8 cellular contexts compared by ENCODE assay signal in the genomic region with DNA sequence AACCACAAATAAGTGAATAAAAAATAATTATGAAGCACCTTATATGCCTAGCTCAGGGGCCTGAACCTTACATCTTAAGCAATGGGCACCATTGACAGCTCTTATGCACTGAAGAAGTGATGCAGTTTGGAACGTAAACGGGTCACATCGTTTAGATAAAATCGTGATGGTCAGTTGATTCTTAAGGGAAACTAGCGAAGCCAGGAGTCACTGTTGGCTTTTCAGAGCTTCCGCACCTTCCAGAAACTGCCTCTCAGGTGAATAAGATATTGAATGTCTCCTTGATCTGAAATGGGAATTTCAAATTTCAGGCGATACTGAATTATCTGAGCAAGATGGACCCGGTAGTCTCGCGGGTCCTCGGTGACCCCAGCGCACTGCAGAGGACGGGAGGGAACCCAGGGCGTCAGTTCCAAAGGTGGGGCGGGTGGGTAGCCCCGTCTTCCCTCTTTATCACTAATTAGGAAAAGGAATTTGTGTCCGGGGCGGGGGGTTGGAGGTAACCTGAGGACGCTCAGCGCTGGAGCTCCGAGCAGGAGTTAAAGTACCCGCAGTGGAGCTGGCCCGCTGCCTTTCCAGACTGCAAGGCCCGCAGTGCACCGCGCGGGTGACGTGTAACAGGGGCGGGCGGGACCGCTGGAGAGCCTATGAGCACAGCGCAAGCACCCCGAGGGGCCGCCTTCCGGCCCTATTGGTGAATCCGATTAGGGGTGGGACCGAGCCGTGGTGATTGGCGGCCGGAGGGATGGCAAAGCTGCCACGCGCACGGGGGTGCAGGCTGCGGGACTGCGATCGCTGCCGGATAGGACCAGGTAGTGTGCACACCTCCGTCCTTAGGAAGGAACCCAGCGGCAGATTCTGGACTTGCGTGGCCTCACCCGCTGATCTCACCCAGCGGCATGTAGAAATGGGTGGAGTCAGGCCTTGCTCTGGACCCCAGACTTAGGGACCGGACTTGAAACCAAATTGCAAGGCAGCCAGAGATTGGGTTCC. TPM values are rescaled to one million over a fixed set of nuclear protein-coding genes. Genes with fewer than 3 reads are reported as not detected.
DNase-seq lines count a peak whose midpoint lies in the region; ATAC-seq, FAIRE-seq and TF ChIP-seq lines count a peak whose summit lies in the region.

No MANE protein-coding gene starts in this region.

- peak; percentile 98 for FAIRE-seq in endothelial cell of umbilical vein (lab: Jason Lieb, UNC)

- H3K4me2 ChIP-seq in OCI-LY1 (ENCODE audit: low read length) (peak overlapping the region; percentile 88), endothelial cell of umbilical vein (ENCODE audit: insufficient read depth, low read length) (peak overlapping the region; percentile 83)

- H3K27ac ChIP-seq in HUES64 (ENCODE audit: low read depth, low read length) (peak overlapping the region; percentile 25; the same call in 1 of the 2 replicates), OCI-LY1 (ENCODE audit: low read depth, low read length, poor library complexity, severe bottlenecking) (no peak overlapping the region), endothelial cell of umbilical vein (ENCODE audit: insufficient read depth, low read depth, low read length) (peak overlapping the region; percentile 56)

- no peaks in the 10 kb centered on the region for H3K9me1 ChIP-seq in endothelial cell of umbilical vein (replicated peaks; ENCODE audit: control insufficient read depth, extremely low read depth, insufficient read depth, low read length)

- POLR2A ChIA-PET in endothelial cell of umbilical vein (lab: Charles Lee): interaction anchor here (0.5 to 1.2 kb wide), 4 partner anchors 20 to 205 kb away, joined by 3 to 15 read pairs (median 3); a partner anchor contains a TSS

- H3K79me2 ChIP-seq in OCI-LY1 (ENCODE audit: insufficient read depth, low read length) (no peaks in the 10 kb centered on the region), endothelial cell of umbilical vein (ENCODE audit: control insufficient read depth, insufficient read depth, low read length) (no peaks in the 10 kb centered on the region)

- peak overlapping the region; percentile 62 for H2AFZ ChIP-seq in OCI-LY1 (ENCODE audit: low read length)
- peak overlapping the region; percentile 99 for H2AFZ ChIP-seq in endothelial cell of umbilical vein (ENCODE audit: low read depth, low read length)

- peak; percentile 79 for TF ChIP-seq POLR2A in endothelial cell of umbilical vein (IDR thresholded peaks at IDR 0.05; ENCODE audit: low read depth, low read length)

- no peaks in the 10 kb centered on the region for H3K36me3 ChIP-seq in HUES64 (ENCODE audit: insufficient read depth, low read length)
- no peaks in the 10 kb centered on the region for H3K36me3 ChIP-seq in OCI-LY1 (ENCODE audit: insufficient read depth, low read length)
- no peaks in the 10 kb centered on the region for H3K36me3 ChIP-seq in endothelial cell of umbilical vein (ENCODE audit: control insufficient read depth in 2 of 2, extremely low read depth in 1 of 2, insufficient read depth in 2 of 2, low read length in 2 of 2)

- H3K9me3 ChIP-seq in HUES64 (ENCODE audit: insufficient read depth, low read depth, low read length) (no peaks in the 10 kb centered on the region), OCI-LY1 (ENCODE audit: low read length) (no peaks in the 10 kb centered on the region), endothelial cell of umbilical vein (replicated peaks; ENCODE audit: control insufficient read depth, insufficient read depth, low read length) (no peaks in the 10 kb centered on the region)

- H3K9me2 ChIP-seq in OCI-LY1 (ENCODE audit: low read depth, low read length): no peaks in the 10 kb centered on the region

- H3F3A ChIP-seq in OCI-LY1 (ENCODE audit: insufficient read depth, low read length): no peaks in the 10 kb centered on the region

- DNase-seq in D341Med (ENCODE audit: low spot score) (peak; percentile 97), endothelial cell of umbilical vein (ENCODE audit: low read depth, low spot score) (peak; percentile 94), midbrain (lab: John Stamatoyannopoulos, UW) (peak; percentile 98)
- peak; percentile 97 for DNase-seq in activated CD8-positive, alpha-beta memory T cell treated with anti-CD3 and anti-CD28 coated beads, Interleukin-2, amount 50 U/mL, for 48 hours
- DNase-seq in stimulated activated CD8-positive, alpha-beta memory T cell treated with anti-CD3 and anti-CD28 coated beads, Interleukin-15, amount 100 ng/mL, for 4 hours (ENCODE audit: low read depth in 2 of 2): peak; percentile 84 to 90

- H3K4me1 ChIP-seq in HUES64 (ENCODE audit: insufficient read depth, low read length): peaks cover 16% of the 10 kb centered on the region
- peaks cover 13% of the 10 kb centered on the region for H3K4me1 ChIP-seq in OCI-LY1 (ENCODE audit: insufficient read depth, low read length, severe bottlenecking)
- H3K4me1 ChIP-seq in endothelial cell of umbilical vein (ENCODE audit: control insufficient read depth, extremely low read depth, insufficient read depth, low read length): peaks cover 7% of the 10 kb centered on the region

- H4K20me1 ChIP-seq in OCI-LY1 (ENCODE audit: insufficient read depth, low read length): no peaks in the 10 kb centered on the region
- H4K20me1 ChIP-seq in endothelial cell of umbilical vein (replicated peaks; ENCODE audit: control insufficient read depth, extremely low read depth, insufficient read depth, low read length): no peaks in the 10 kb centered on the region

- dilution Hi-C loops in endothelial cell of umbilical vein (cut with MboI; ENCODE audit: extremely low pct_ligation_motif_present, low sequenced_read_pairs): no loop called here

- BruUV-seq in endothelial cell of umbilical vein (replicated peaks; lab: Mats Ljungman, UMichigan): TSS peak; percentile 85

- H3K9ac ChIP-seq in HUES64 (ENCODE audit: low read depth, low read length): peak overlapping the region; percentile 74
- H3K9ac ChIP-seq in OCI-LY1 (ENCODE audit: low read length): peak overlapping the region; percentile 60
- peak overlapping the region; percentile 62 for H3K9ac ChIP-seq in endothelial cell of umbilical vein (replicated peaks; ENCODE audit: extremely low read depth, insufficient read depth, low read length)

- H3K27me3 ChIP-seq in HUES64 (ENCODE audit: insufficient read depth, low read length) (no peaks in the 10 kb centered on the region), OCI-LY1 (ENCODE audit: insufficient read depth, low read length) (no peaks in the 10 kb centered on the region), endothelial cell of umbilical vein (ENCODE audit: control insufficient read depth in 2 of 2, insufficient read depth in 2 of 2, low read length in 2 of 2) (no peaks in the 10 kb centered on the region)

- TF ChIP-seq CTCF in OCI-LY1 (IDR thresholded peaks at IDR 0.05; ENCODE audit: low read length) (no peak), endothelial cell of umbilical vein (IDR thresholded peaks at IDR 0.05; ENCODE audit: extremely low read depth in 1 of 2, insufficient read depth in 1 of 2, low read depth in 1 of 2, low read length in 2 of 2) (no peak)

- 14% methylated on average over 52 of the region's 53 CpGs for WGBS in HUES64

- peak overlapping the region; percentile 93 for H3K4me3 ChIP-seq in HUES64 (ENCODE audit: low read length)
- H3K4me3 ChIP-seq in OCI-LY1 (ENCODE audit: low read depth, low read length, poor library complexity, severe bottlenecking): peak overlapping the region; percentile 66
- peak overlapping the region; percentile 0 to 63 (median 61) for H3K4me3 ChIP-seq in endothelial cell of umbilical vein (replicated peaks in 1 of 3; ENCODE audit: insufficient read depth in 1 of 3, low read depth in 1 of 3, low read length in 3 of 3)

- intact Hi-C loops in endothelial cell of umbilical vein (cut with micrococcal nuclease): loop anchor here (1.0 kb wide), 1 partner anchor 21 kb away; no protein-coding TSS in a partner anchor

- ATAC-seq in GM21447 (IDR thresholded peaks at IDR 0.05; ENCODE audit: unreplicated experiment): peak; percentile 99

- CTCF ChIA-PET in endothelial cell of umbilical vein (lab: Charles Lee): interaction anchor here (0.7 to 1.4 kb wide), 5 partner anchors 18 to 103 kb away, joined by 3 to 8 read pairs (median 3); no protein-coding TSS in a partner anchor

TF ChIP-seq in endothelial cell of umbilical vein, 7 proteins besides CTCF, POLR2A, EP300 and RAD21:
- TF ChIP-seq EZH2 (IDR thresholded peaks at IDR 0.05; ENCODE audit: borderline replicate concordance, low read depth, low read length, severe bottlenecking): no peak
- peak; percentile 81 for TF ChIP-seq POLR2AphosphoS5 (IDR thresholded peaks at IDR 0.05; ENCODE audit: insufficient read depth, low read depth, low read length)

RNA-seq across cellular contexts. Expression of a gene that starts 19.7 kb away (rescaled TPM):
- polyA plus RNA-seq in HUES64 (2013, experiment 1 of 2): 3.5 TPM
- 3.9 TPM for polyA plus RNA-seq in HUES64 (2013, experiment 2 of 2)
- 5.2 and 8.3 TPM in 2 replicates for total RNA-seq in endothelial cell of umbilical vein
- 1.3 and 1.4 TPM in 2 replicates for polyA plus RNA-seq in endothelial cell of umbilical vein
- 0.92 and 1.3 TPM in 2 replicates for polyA plus RNA-seq in endothelial cell of umbilical vein (2011; cell fraction: cytosol; rRNA removed)
- polyA plus RNA-seq in endothelial cell of umbilical vein (2011; cell fraction: nucleus; rRNA removed): 16.8 and 20.3 TPM in 2 replicates
- polyA plus RNA-seq in endothelial cell of umbilical vein (2012): 2.2 and 3.8 TPM in 2 replicates
- polyA minus RNA-seq in endothelial cell of umbilical vein: 7.3 and 12.0 TPM in 2 replicates
- 3.2 TPM for polyA minus RNA-seq in endothelial cell of umbilical vein (2011; cell fraction: cytosol; rRNA and poly(A)+ RNA removed)
- polyA minus RNA-seq in endothelial cell of umbilical vein (2011; cell fraction: nucleus; rRNA and poly(A)+ RNA removed): 15.3 and 21.1 TPM in 2 replicates
